In genomic region chr2:200624660-200625059, GRCh38 we compare ENCODE assay signal across 22 cellular contexts. TPM values are rescaled to one million over a fixed set of nuclear protein-coding genes. Genes with fewer than 3 reads are reported as not detected.
A peak's percentile ranks its signal among the peaks of the same experiment; 100 is the strongest.
DNase-seq lines count a peak whose midpoint lies in the region; ATAC-seq and TF ChIP-seq lines count a peak whose summit lies in the region.
"Had no signal": no experiment of that assay in that cellular context is flagged by ENCODE, and none has a peak within 500 bp of the region (broad histone marks: within the 10 kb centered on the region; RNA-seq: fewer than 3 reads in every experiment).

No MANE protein-coding gene starts in this region.

- H3K4me3 ChIP-seq in fibroblast of lung (replicated peaks in 1 of 4; ENCODE audit: control extremely low read depth in 1 of 4, insufficient read depth in 1 of 4, low read depth in 3 of 4, low read length in 4 of 4) = no peak overlapping the region
- no peak overlapping the region for H3K4me3 ChIP-seq in gastrocnemius medialis
- no peak overlapping the region for H3K4me3 ChIP-seq in testis
- H3K4me3 ChIP-seq: BLaER1, HAP-1, lung, vagina had no signal

- peak; percentile 70 for DNase-seq in ELR (ENCODE audit: low read depth)
- DNase-seq in SK-MEL-5 (ENCODE audit: low read depth, low spot score) = peak; percentile 90
- peak; percentile 51 to 52 for DNase-seq in fibroblast of lung (ENCODE audit: low read depth in 2 of 2)
- DNase-seq in non-pigmented ciliary epithelial cell (ENCODE audit: low read depth) = peak; percentile 84
- no peak for DNase-seq in gastrocnemius medialis
- no peak for DNase-seq in NCI-H510A (lab: John Stamatoyannopoulos, UW)
- DNase-seq in testis = no peak
- DNase-seq: amniotic stem cell; Calu3; head of caudate nucleus; KG1; NCI-H1105 treated with DMSO at 0.1 percent for 48 hours; NCI-H2171; NCI-H748 treated with DMSO at 0.1 percent for 48 hours; stimulated activated CD4-positive, alpha-beta T cell treated with anti-CD3 and anti-CD28 coated beads, Interleukin-4, amount 100 ng/mL, for 4 hours had no signal

- 76 to 77% methylated on average over 3 of the region's 3 CpGs for WGBS in testis, 2 donors

- no peaks in the 10 kb centered on the region for H3K27me3 ChIP-seq in fibroblast of lung (ENCODE audit: control insufficient read depth, insufficient read depth, low read length)
- H3K27me3 ChIP-seq in gastrocnemius medialis = no peaks in the 10 kb centered on the region
- H3K27me3 ChIP-seq in testis = no peaks in the 10 kb centered on the region
- H3K27me3 ChIP-seq: BLaER1, vagina had no signal

- no peaks in the 10 kb centered on the region for H3K79me2 ChIP-seq in fibroblast of lung (ENCODE audit: control insufficient read depth, insufficient read depth, low read length)

- no peaks in the 10 kb centered on the region for H3K4me1 ChIP-seq in fibroblast of lung (ENCODE audit: control insufficient read depth, extremely low read depth, insufficient read depth, low read length)
- H3K4me1 ChIP-seq in gastrocnemius medialis = no peaks in the 10 kb centered on the region
- peaks cover 4% of the 10 kb centered on the region for H3K4me1 ChIP-seq in testis
- H3K4me1 ChIP-seq: HAP-1, vagina had no signal

- no peak for TF ChIP-seq POLR2A in gastrocnemius medialis (IDR thresholded peaks at IDR 0.05)
- no peak for TF ChIP-seq POLR2A in testis (IDR thresholded peaks at IDR 0.05)

- no peaks in the 10 kb centered on the region for H3K9me3 ChIP-seq in fibroblast of lung (ENCODE audit: control insufficient read depth, insufficient read depth, low read depth, low read length)
- no peaks in the 10 kb centered on the region for H3K9me3 ChIP-seq in gastrocnemius medialis
- H3K9me3 ChIP-seq in testis = no peaks in the 10 kb centered on the region
- H3K9me3 ChIP-seq: BLaER1, HAP-1, vagina had no signal

- intact Hi-C loops in gastrocnemius medialis (cut with DNase I; ENCODE audit: low total_unique reads) = no loop called here
- intact Hi-C loops in testis (cut with DNase I; ENCODE audit: low total_unique reads) = no loop called here

- in situ Hi-C loops in SK-MEL-5 (cut with HindIII; ENCODE audit: low pct_unique_long_range_greater_than_20kb, low sequenced_read_pairs) = no loop called here
- in situ Hi-C loops in gastrocnemius medialis (cut with MboI; ENCODE audit: low sequenced_read_pairs in 4 of 4) = no loop called here

- H4K20me1 ChIP-seq in fibroblast of lung (ENCODE audit: control insufficient read depth, extremely low read depth, insufficient read depth, low read length) = no peaks in the 10 kb centered on the region
- H4K20me1 ChIP-seq: BLaER1 had no signal

- no peak overlapping the region for H2AFZ ChIP-seq in fibroblast of lung (ENCODE audit: low read length)

- no peak overlapping the region for H3K9ac ChIP-seq in fibroblast of lung (ENCODE audit: insufficient read depth, low read length)
- H3K9ac ChIP-seq: BLaER1 had no signal

- TF ChIP-seq CTCF in fibroblast of lung (conservative IDR thresholded peaks at IDR 0.05 in 1 of 2, IDR thresholded peaks at IDR 0.05 in 1 of 2; ENCODE audit: low read depth in 1 of 2, low read length in 2 of 2) = no peak
- no peak for TF ChIP-seq CTCF in gastrocnemius medialis (IDR thresholded peaks at IDR 0.05 in 4 of 5, conservative IDR thresholded peaks at IDR 0.05 in 1 of 5)
- TF ChIP-seq CTCF in testis (IDR thresholded peaks at IDR 0.05) = no peak

- ATAC-seq in gastrocnemius medialis = no peak
- no peak for ATAC-seq in HG03135 (IDR thresholded peaks at IDR 0.05; ENCODE audit: unreplicated experiment)
- ATAC-seq: Panc1 had no signal

- no peak overlapping the region for H3K4me2 ChIP-seq in fibroblast of lung (ENCODE audit: extremely low read depth, insufficient read depth, low read length)
- H3K4me2 ChIP-seq: BLaER1 had no signal

- H3K27ac ChIP-seq in fibroblast of lung (ENCODE audit: insufficient read depth, low read length) (no peak overlapping the region), gastrocnemius medialis (no peak overlapping the region), testis (no peak overlapping the region)
- H3K27ac ChIP-seq: BLaER1, HL-60, vagina had no signal

- H3K36me3 ChIP-seq in fibroblast of lung (ENCODE audit: control insufficient read depth, insufficient read depth, low read length) (no peaks in the 10 kb centered on the region), gastrocnemius medialis (no peaks in the 10 kb centered on the region), testis (ENCODE audit: low read depth, missing control alignments) (no peaks in the 10 kb centered on the region)
- H3K36me3 ChIP-seq: BLaER1, HAP-1, vagina had no signal

RNA-seq across cellular contexts. Expression of gene AOX1, which starts 38.8 kb away (rescaled TPM):
- 0.29 and 0.61 TPM in 2 replicates for total RNA-seq in SK-MEL-5 (2014; rRNA removed; shearing (Covaris generic))
- polyA plus RNA-seq in SK-MEL-5 (2015; cell fraction: cytosol; rRNA removed) = 0.29 and 0.52 TPM in 2 replicates
- polyA plus RNA-seq in SK-MEL-5 (2015; cell fraction: nucleus; rRNA removed) = 0.68 and 2.0 TPM in 2 replicates
- 65.1 and 81.4 TPM in 2 replicates for total RNA-seq in fibroblast of lung
- 39.4 and 49.9 TPM in 2 replicates for polyA plus RNA-seq in fibroblast of lung
- 28.8 and 38.8 TPM in 2 replicates for polyA plus RNA-seq in fibroblast of lung (2012)
- polyA minus RNA-seq in fibroblast of lung (ENCODE audit: low replicate concordance) = 80.1 and 86.9 TPM in 2 replicates
- 10 to 100 TPM; 22.1 to 41.8 (median 34.0) TPM for total RNA-seq in gastrocnemius medialis
- 10 to 100 TPM; 28.7 to 29.4 TPM for total RNA-seq in testis
- polyA plus RNA-seq in testis (ENCODE audit: insufficient read depth, low read depth, low replicate concordance) = 34.1 TPM

Comparison
In these comparisons a context has a peak if more than half of its experiments do, and no peak if none do; other contexts are left out.
1. DNase-seq: peak in ELR (single experiment), SK-MEL-5 (single experiment), fibroblast of lung (2 of 2) and non-pigmented ciliary epithelial cell (single experiment); none in gastrocnemius medialis (0 of 2), NCI-H510A (single experiment) and testis (single experiment).
2. RNA of gene AOX1, which starts 38.8 kb away (total RNA-seq): 65.1 to 81.4 TPM in fibroblast of lung, 22.1 to 41.8 TPM in gastrocnemius medialis and 28.7 to 29.4 TPM in testis; 0.29 to 0.61 TPM in SK-MEL-5; every median in the first group is over 10 times any median in the second.